In genomic region chr12:124518051-124518932, GRCh38 we compare ENCODE assay signal across 8 cellular contexts. TPM values are rescaled to one million over a fixed set of nuclear protein-coding genes. Genes with fewer than 3 reads are reported as not detected.
DNase-seq lines count a peak whose midpoint lies in the region; ATAC-seq and FAIRE-seq lines count a peak whose summit lies in the region.

No MANE protein-coding gene starts in this region.

- peak; percentile 37 for DNase-seq in SIG-M5 treated with dmso at 0.1 percent for 504 hours (lab: John Stamatoyannopoulos, UW; ENCODE audit: unreplicated experiment)
- DNase-seq in SIG-M5 (lab: John Stamatoyannopoulos, UW): no peak
- DNase-seq in NCI-H82 treated with DMSO at 0.1 percent for 48 hours (lab: John Stamatoyannopoulos, UW; ENCODE audit: unreplicated experiment): peak; percentile 80
- DNase-seq in left colon: peak; percentile 98
- no peak for DNase-seq in activated effector memory CD4-positive, alpha-beta T cell treated with anti-CD3 and anti-CD28 coated beads, Interleukin-2, amount 50 U/mL, for 16 hours

- H3K9ac ChIP-seq in stomach smooth muscle (ENCODE audit: low read length in 2 of 2): peak overlapping the region; percentile 78 to 85

- peaks cover 90% of the 10 kb centered on the region for H3K4me1 ChIP-seq in stomach smooth muscle (ENCODE audit: control insufficient read depth, insufficient read depth, low read length)

- peak overlapping the region; percentile 63 to 74 for H3K4me3 ChIP-seq in stomach smooth muscle (ENCODE audit: low read length in 2 of 2)

- H3K27me3 ChIP-seq in stomach smooth muscle (ENCODE audit: control insufficient read depth in 1 of 2, insufficient read depth in 2 of 2, low read length in 2 of 2): no peaks in the 10 kb centered on the region

- peaks cover 3 to 4% of the 10 kb centered on the region in 2 donors for H3K36me3 ChIP-seq in stomach smooth muscle (ENCODE audit: control insufficient read depth in 2 of 2, insufficient read depth in 2 of 2, low read length in 2 of 2)

- FAIRE-seq in colon (lab: Jason Lieb, UNC): peak; percentile 47

- intact Hi-C loops in left colon (cut with DNase I, micrococcal nuclease): loop anchor here in 1 of 2 donors (10.0 kb wide), 1 partner anchor 47 kb away; the partner anchor contains the start of gene NCOR2

- ATAC-seq in left colon: peak; percentile 73
- ATAC-seq in GM21717 (IDR thresholded peaks at IDR 0.05; ENCODE audit: unreplicated experiment): no peak

- H3K9me3 ChIP-seq in stomach smooth muscle (ENCODE audit: control insufficient read depth in 2 of 2, low read length in 2 of 2): no peaks in the 10 kb centered on the region

- peak overlapping the region; percentile 98 for H3K27ac ChIP-seq in stomach smooth muscle (ENCODE audit: low read length)

RNA-seq across cellular contexts. Expression of gene NCOR2, which starts 49.1 kb away (rescaled TPM):
- 100 to 1,000 TPM; 134 to 153 TPM for total RNA-seq in left colon

Comparison
In these comparisons a context has a peak if more than half of its experiments do, and no peak if none do; other contexts are left out.
1. DNase-seq: peak in SIG-M5 treated with dmso at 0.1 percent for 504 hours (single experiment), NCI-H82 treated with DMSO at 0.1 percent for 48 hours (single experiment) and left colon (2 of 2); none in SIG-M5 (single experiment) and activated effector memory CD4-positive, alpha-beta T cell treated with anti-CD3 and anti-CD28 coated beads, Interleukin-2, amount 50 U/mL, for 16 hours (single experiment).